Comparison of ENCODE assay signal across 7 cellular contexts in genomic region chr5:138463335-138464017, GRCh38. TPM values are rescaled to one million over a fixed set of nuclear protein-coding genes. Genes with fewer than 3 reads are reported as not detected.
DNase-seq lines count a peak whose midpoint lies in the region; ATAC-seq, FAIRE-seq and TF ChIP-seq lines count a peak whose summit lies in the region.

No MANE protein-coding gene starts in this region.

- H4K20me1 ChIP-seq in endothelial cell of umbilical vein (replicated peaks; ENCODE audit: control insufficient read depth, extremely low read depth, insufficient read depth, low read length) (no peaks in the 10 kb centered on the region), neural cell (ENCODE audit: insufficient read depth) (peaks cover 4% of the 10 kb centered on the region)

- TF ChIP-seq EP300 in neural cell (conservative IDR thresholded peaks at IDR 0.05; ENCODE audit: poor library complexity, severe bottlenecking) = no peak

- DNase-seq in RWPE1 (ENCODE audit: low spot score) (no peak), endothelial cell of umbilical vein (ENCODE audit: low read depth, low spot score) (no peak), GM19240 (ENCODE audit: insufficient read length, low spot score) (no peak), HT-29 (ENCODE audit: low spot score) (no peak)

- H3K4me1 ChIP-seq in endothelial cell of umbilical vein (ENCODE audit: control insufficient read depth, extremely low read depth, insufficient read depth, low read length) = peaks cover 16% of the 10 kb centered on the region

- H3K9me2 ChIP-seq in neural cell (ENCODE audit: insufficient read depth, low read length) = no peaks in the 10 kb centered on the region

- H3K9me3 ChIP-seq in endothelial cell of umbilical vein (replicated peaks; ENCODE audit: control insufficient read depth, insufficient read depth, low read length) (no peaks in the 10 kb centered on the region), neural cell (ENCODE audit: low read length) (no peaks in the 10 kb centered on the region)

- ATAC-seq in GM19035 (IDR thresholded peaks at IDR 0.05; ENCODE audit: unreplicated experiment) = no peak

- peak overlapping the region; percentile 67 for H3K4me3 ChIP-seq in GM12875 (ENCODE audit: low read depth, low read length)
- peak overlapping the region; percentile 49 to 59 (median 57) for H3K4me3 ChIP-seq in endothelial cell of umbilical vein (replicated peaks in 1 of 3; ENCODE audit: insufficient read depth in 1 of 3, low read depth in 1 of 3, low read length in 3 of 3)
- H3K4me3 ChIP-seq in neural cell (ENCODE audit: low read length) = peak overlapping the region; percentile 84

- POLR2A ChIA-PET in RWPE1 (lab: Yijun Ruan, JAX; ENCODE audit: low non-redundant PET) (interaction anchor here (0.7 to 4.0 kb wide), 4 partner anchors 13 to 80 kb away, joined by 3 to 24 read pairs (median 12); partner anchors contain the start of gene ETF1), endothelial cell of umbilical vein (lab: Charles Lee) (interaction anchor here (1.6 kb wide), 1 partner anchor 29 kb away, joined by 6 read pairs; no protein-coding TSS in a partner anchor)

- H3K9me1 ChIP-seq in endothelial cell of umbilical vein (replicated peaks; ENCODE audit: control insufficient read depth, extremely low read depth, insufficient read depth, low read length) = no peaks in the 10 kb centered on the region

- H3K9ac ChIP-seq in endothelial cell of umbilical vein (replicated peaks; ENCODE audit: extremely low read depth, insufficient read depth, low read length) = peak overlapping the region; percentile 78
- H3K9ac ChIP-seq in neural cell (ENCODE audit: low read length) = peak overlapping the region; percentile 99

- H3K36me3 ChIP-seq in endothelial cell of umbilical vein (ENCODE audit: control insufficient read depth in 2 of 2, extremely low read depth in 1 of 2, insufficient read depth in 2 of 2, low read length in 2 of 2) = peaks cover 0 to 3% of the 10 kb centered on the region in 2 experiments
- H3K36me3 ChIP-seq in neural cell (ENCODE audit: insufficient read depth, low read length) = no peaks in the 10 kb centered on the region

- no peaks in the 10 kb centered on the region for H3F3A ChIP-seq in neural cell (ENCODE audit: insufficient read depth, low read length, poor library complexity, severe bottlenecking)

- no peak for TF ChIP-seq CTCF in GM12875 (IDR thresholded peaks at IDR 0.05; ENCODE audit: borderline replicate concordance, insufficient read depth, low read depth, low read length)
- TF ChIP-seq CTCF in RWPE1 (conservative IDR thresholded peaks at IDR 0.05; ENCODE audit: low read depth) = no peak
- no peak for TF ChIP-seq CTCF in endothelial cell of umbilical vein (IDR thresholded peaks at IDR 0.05; ENCODE audit: extremely low read depth in 1 of 2, insufficient read depth in 1 of 2, low read depth in 1 of 2, low read length in 2 of 2)
- no peak for TF ChIP-seq CTCF in neural cell (IDR thresholded peaks at IDR 0.05; ENCODE audit: poor library complexity, severe bottlenecking)

- dilution Hi-C loops in endothelial cell of umbilical vein (cut with MboI; ENCODE audit: extremely low pct_ligation_motif_present, low sequenced_read_pairs) = no loop called here

- peaks cover 5% of the 10 kb centered on the region for H3K79me2 ChIP-seq in endothelial cell of umbilical vein (ENCODE audit: control insufficient read depth, insufficient read depth, low read length)
- no peaks in the 10 kb centered on the region for H3K79me2 ChIP-seq in neural cell (replicated peaks; ENCODE audit: insufficient read depth, low read length)

- H3K4me2 ChIP-seq in endothelial cell of umbilical vein (ENCODE audit: insufficient read depth, low read length) (peak overlapping the region; percentile 72), neural cell (ENCODE audit: low read length) (peak overlapping the region; percentile 66)

- H2AFZ ChIP-seq in endothelial cell of umbilical vein (ENCODE audit: low read depth, low read length) = peak overlapping the region; percentile 85
- H2AFZ ChIP-seq in neural cell (ENCODE audit: low read depth, low read length) = no peak overlapping the region

- no peak for FAIRE-seq in endothelial cell of umbilical vein (lab: Jason Lieb, UNC)

- BruUV-seq in endothelial cell of umbilical vein (replicated peaks; lab: Mats Ljungman, UMichigan) = no TSS peak

- TF ChIP-seq POLR2A in endothelial cell of umbilical vein (IDR thresholded peaks at IDR 0.05; ENCODE audit: low read depth, low read length) = no peak

- CTCF ChIA-PET in RWPE1 (lab: Yijun Ruan, JAX) = interaction anchor here (0.6 to 4.9 kb wide), 15 partner anchors 9 to 122 kb away, joined by 3 to 58 read pairs (median 4); partner anchors contain the start of gene ETF1
- CTCF ChIA-PET in endothelial cell of umbilical vein (lab: Charles Lee) = interaction anchor here (0.7 to 5.0 kb wide), 10 partner anchors 8 to 214 kb away, joined by 3 to 70 read pairs (median 6); no protein-coding TSS in a partner anchor

- H3K27me3 ChIP-seq in endothelial cell of umbilical vein (ENCODE audit: control insufficient read depth in 2 of 2, insufficient read depth in 2 of 2, low read length in 2 of 2) = no peaks in the 10 kb centered on the region
- peaks cover 23% of the 10 kb centered on the region for H3K27me3 ChIP-seq in neural cell (ENCODE audit: insufficient read depth, low read depth, low read length)

- TF ChIP-seq RAD21 in neural cell (conservative IDR thresholded peaks at IDR 0.05) = no peak

- H3K27ac ChIP-seq in RWPE1 (peak overlapping the region; percentile 97), endothelial cell of umbilical vein (ENCODE audit: insufficient read depth, low read depth, low read length) (peak overlapping the region; percentile 75), neural cell (ENCODE audit: low read length) (peak overlapping the region; percentile 99)

- intact Hi-C loops in endothelial cell of umbilical vein (cut with micrococcal nuclease) = loop anchor here (1.0 kb wide), 2 partner anchors 13 to 40 kb away; no protein-coding TSS in a partner anchor

TF ChIP-seq in endothelial cell of umbilical vein, 7 proteins besides CTCF, POLR2A, EP300 and RAD21:
- TF ChIP-seq POLR2AphosphoS5 (IDR thresholded peaks at IDR 0.05; ENCODE audit: insufficient read depth, low read depth, low read length) (no peak), GATA2 (IDR thresholded peaks at IDR 0.05; ENCODE audit: insufficient read depth, insufficient read length, low read depth, low read length) (no peak), MYC (IDR thresholded peaks at IDR 0.05; ENCODE audit: low read depth, low read length) (no peak), EZH2 (IDR thresholded peaks at IDR 0.05; ENCODE audit: borderline replicate concordance, low read depth, low read length, severe bottlenecking) (no peak), JUN (IDR thresholded peaks at IDR 0.05; ENCODE audit: borderline replicate concordance, insufficient read depth, insufficient read length, low read depth) (no peak), MAX (IDR thresholded peaks at IDR 0.05; ENCODE audit: insufficient read depth, insufficient read length) (no peak), FOS (IDR thresholded peaks at IDR 0.05; ENCODE audit: borderline replicate concordance, insufficient read depth, low read length) (no peak)
TF ChIP-seq in endothelial cell of umbilical vein: peak in this region for 0.

TF ChIP-seq in neural cell, 6 proteins besides CTCF, POLR2A, EP300 and RAD21 (continues in another document):
- TF ChIP-seq SMC3 (conservative IDR thresholded peaks at IDR 0.05; ENCODE audit: poor library complexity) (no peak), MXI1 (conservative IDR thresholded peaks at IDR 0.05; ENCODE audit: poor library complexity, severe bottlenecking) (no peak), POLR2AphosphoS5 (IDR thresholded peaks at IDR 0.05) (no peak)

RNA-seq across cellular contexts. Expression of gene EGR1, which starts 1.8 kb away (rescaled TPM):
- 5.5 and 12.7 TPM in 2 replicates for total RNA-seq in endothelial cell of umbilical vein
- polyA plus RNA-seq in endothelial cell of umbilical vein = 6.5 and 7.2 TPM in 2 replicates
- 6.2 and 12.4 TPM in 2 replicates for polyA plus RNA-seq in endothelial cell of umbilical vein (2011; cell fraction: cytosol; rRNA removed)
- polyA plus RNA-seq in endothelial cell of umbilical vein (2011; cell fraction: nucleus; rRNA removed) = 21.1 and 28.3 TPM in 2 replicates
- polyA plus RNA-seq in endothelial cell of umbilical vein (2012) = 10.3 and 11.0 TPM in 2 replicates
- 6.2 and 6.7 TPM in 2 replicates for polyA minus RNA-seq in endothelial cell of umbilical vein
- polyA minus RNA-seq in endothelial cell of umbilical vein (2011; cell fraction: cytosol; rRNA and poly(A)+ RNA removed) = 1.0 TPM
- 8.8 and 18.4 TPM in 2 replicates for polyA minus RNA-seq in endothelial cell of umbilical vein (2011; cell fraction: nucleus; rRNA and poly(A)+ RNA removed)
- polyA plus RNA-seq in neural cell = 8.9 and 15.6 TPM in 2 replicates
- polyA minus RNA-seq in neural cell = 6.6 and 7.3 TPM in 2 replicates
- 20.1 and 27.8 TPM in 2 replicates for total RNA-seq in HT-29 (2014; rRNA removed; shearing (Covaris generic))

RNA-seq across cellular contexts. Expression of gene REEP2, which starts 24.6 kb away (rescaled TPM):
- total RNA-seq in endothelial cell of umbilical vein = 4.0 and 4.4 TPM in 2 replicates
- polyA plus RNA-seq in endothelial cell of umbilical vein (4.8 and 5.3 TPM in 2 replicates), neural cell (146 and 177 TPM in 2 replicates)
- polyA plus RNA-seq in endothelial cell of umbilical vein (2011; cell fraction: cytosol; rRNA removed) = 4.3 and 4.5 TPM in 2 replicates
- polyA plus RNA-seq in endothelial cell of umbilical vein (2011; cell fraction: nucleus; rRNA removed) = 5.3 and 6.5 TPM in 2 replicates
- polyA plus RNA-seq in endothelial cell of umbilical vein (2012) = 2.4 and 3.5 TPM in 2 replicates
- polyA minus RNA-seq in endothelial cell of umbilical vein (5.2 and 9.2 TPM in 2 replicates), neural cell (97.0 and 110 TPM in 2 replicates)
- not detected for polyA minus RNA-seq in endothelial cell of umbilical vein (2011; cell fraction: cytosol; rRNA and poly(A)+ RNA removed)
- polyA minus RNA-seq in endothelial cell of umbilical vein (2011; cell fraction: nucleus; rRNA and poly(A)+ RNA removed) = 1.1 and 1.9 TPM in 2 replicates
- total RNA-seq in HT-29 (2014; rRNA removed; shearing (Covaris generic)) = 0.03 and 0.05 TPM in 2 replicates
